ENCODE assay signal across 11 cellular contexts in the genomic region with DNA sequence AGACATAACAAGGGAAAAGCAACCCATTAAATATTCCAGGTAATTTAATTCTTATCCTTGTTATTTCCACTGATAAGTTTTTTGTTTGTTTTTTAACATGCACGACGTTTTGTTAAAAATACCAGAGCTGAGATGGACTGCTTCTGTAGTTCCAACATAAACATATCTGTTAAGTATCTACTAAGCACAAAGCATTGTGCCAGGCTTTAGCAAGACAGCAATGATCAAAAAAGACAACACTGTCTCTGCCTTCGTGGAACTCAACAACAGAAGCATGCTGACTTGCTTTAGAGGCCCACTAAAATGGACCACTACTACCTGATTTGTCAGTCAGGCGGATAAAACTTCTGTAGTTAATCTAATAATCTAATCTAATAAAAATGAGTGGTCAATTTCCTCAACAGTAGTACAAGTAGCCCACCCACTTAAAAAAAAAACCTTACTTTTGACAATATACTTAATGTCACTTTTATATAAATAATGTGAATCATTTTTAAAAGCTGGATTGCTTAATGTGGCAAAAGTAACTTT. TPM values are rescaled to one million over a fixed set of nuclear protein-coding genes. Genes with fewer than 3 reads are reported as not detected.
DNase-seq lines count a peak whose midpoint lies in the region; ATAC-seq and TF ChIP-seq lines count a peak whose summit lies in the region.
"Had no signal": no experiment of that assay in that cellular context is flagged by ENCODE, and none has a peak within 500 bp of the region (broad histone marks: within the 10 kb centered on the region; RNA-seq: fewer than 3 reads in every experiment).

No MANE protein-coding gene starts in this region.

- no peaks in the 10 kb centered on the region for H3K9me3 Mint-ChIP-seq in activated CD4-positive, alpha-beta T cell treated with anti-CD3 and anti-CD28 coated beads for 36 hours (ENCODE audit: low read depth)
- no peaks in the 10 kb centered on the region for H3K9me3 Mint-ChIP-seq in stimulated activated effector memory CD8-positive, alpha-beta T cell treated with anti-CD3 and anti-CD28 coated beads, Interleukin-12 subunit alpha, Interleukin-12 subunit beta, amount 100 ng/mL, for 72 hours

- no peaks in the 10 kb centered on the region for H3K9me2 ChIP-seq in SU-DHL-6 (replicated peaks; ENCODE audit: insufficient read depth, low read length)

- ATAC-seq in activated CD4-positive, alpha-beta T cell treated with anti-CD3 and anti-CD28 coated beads for 36 hours = no peak
- ATAC-seq in stimulated activated effector memory CD8-positive, alpha-beta T cell treated with anti-CD3 and anti-CD28 coated beads, Interleukin-12 subunit alpha, Interleukin-12 subunit beta, amount 100 ng/mL, for 72 hours = no peak

- H3K27me3 Mint-ChIP-seq in activated CD4-positive, alpha-beta T cell treated with anti-CD3 and anti-CD28 coated beads for 36 hours = no peaks in the 10 kb centered on the region

- H3K9ac ChIP-seq in SU-DHL-6 (ENCODE audit: low read length) = peak overlapping the region; percentile 97

- H3K36me3 ChIP-seq in SU-DHL-6 (ENCODE audit: low read length) = 0 out of 2 replicates have a peak, but pooled peaks cover 3% of the 10 kb centered on the region
- H3K36me3 ChIP-seq: SJCRH30, tibial nerve had no signal

- H3K4me3 Mint-ChIP-seq in activated CD4-positive, alpha-beta T cell treated with anti-CD3 and anti-CD28 coated beads for 36 hours = peak overlapping the region; percentile 93
- peak overlapping the region; percentile 84 for H3K4me3 Mint-ChIP-seq in stimulated activated effector memory CD8-positive, alpha-beta T cell treated with anti-CD3 and anti-CD28 coated beads, Interleukin-12 subunit alpha, Interleukin-12 subunit beta, amount 100 ng/mL, for 72 hours

- H3K27me3 ChIP-seq in SU-DHL-6 (ENCODE audit: low read length) = no peaks in the 10 kb centered on the region
- H3K27me3 ChIP-seq: SJCRH30, tibial nerve had no signal

- H2AFZ ChIP-seq in SU-DHL-6 (ENCODE audit: low read depth, low read length, severe bottlenecking) = no peak overlapping the region

- peak overlapping the region; percentile 13 for H3K27ac Mint-ChIP-seq in activated CD4-positive, alpha-beta T cell treated with anti-CD3 and anti-CD28 coated beads for 36 hours
- H3K27ac Mint-ChIP-seq in stimulated activated effector memory CD8-positive, alpha-beta T cell treated with anti-CD3 and anti-CD28 coated beads, Interleukin-12 subunit alpha, Interleukin-12 subunit beta, amount 100 ng/mL, for 72 hours = no peak overlapping the region

- no peak for TF ChIP-seq CTCF in SU-DHL-6 (IDR thresholded peaks at IDR 0.05; ENCODE audit: insufficient read depth, low read length, poor library complexity, severe bottlenecking)
- no peak for TF ChIP-seq CTCF in fibroblast of the aortic adventitia (IDR thresholded peaks at IDR 0.05; ENCODE audit: insufficient read depth, low read length)

- peaks cover 30% of the 10 kb centered on the region; the same call in 1 of the 2 replicates for H3F3A ChIP-seq in SU-DHL-6 (ENCODE audit: insufficient read depth)

- H3K79me2 ChIP-seq in SU-DHL-6 (ENCODE audit: insufficient read depth, low read length) = peaks cover 86% of the 10 kb centered on the region

- peaks cover 68% of the 10 kb centered on the region for H4K20me1 ChIP-seq in SU-DHL-6 (ENCODE audit: low read depth, low read length)

- peaks cover 2% of the 10 kb centered on the region for H3K36me3 Mint-ChIP-seq in activated CD4-positive, alpha-beta T cell treated with anti-CD3 and anti-CD28 coated beads for 36 hours (ENCODE audit: low read depth)
- H3K36me3 Mint-ChIP-seq in stimulated activated effector memory CD8-positive, alpha-beta T cell treated with anti-CD3 and anti-CD28 coated beads, Interleukin-12 subunit alpha, Interleukin-12 subunit beta, amount 100 ng/mL, for 72 hours = peaks cover 27% of the 10 kb centered on the region

- peaks cover 64% of the 10 kb centered on the region for H3K4me1 Mint-ChIP-seq in activated CD4-positive, alpha-beta T cell treated with anti-CD3 and anti-CD28 coated beads for 36 hours
- H3K4me1 Mint-ChIP-seq in stimulated activated effector memory CD8-positive, alpha-beta T cell treated with anti-CD3 and anti-CD28 coated beads, Interleukin-12 subunit alpha, Interleukin-12 subunit beta, amount 100 ng/mL, for 72 hours = peaks cover 63% of the 10 kb centered on the region

- intact Hi-C loops in activated CD4-positive, alpha-beta T cell treated with anti-CD3 and anti-CD28 coated beads for 36 hours (cut with DNase I, micrococcal nuclease) = no loop called here

- H3K4me3 ChIP-seq in SU-DHL-6 (ENCODE audit: insufficient read depth, low read length, poor library complexity, severe bottlenecking) (peak overlapping the region; percentile 71), fibroblast of the aortic adventitia (ENCODE audit: low read depth, low read length) (peak overlapping the region; percentile 4)
- H3K4me3 ChIP-seq: SJCRH30 had no signal

- H3K27ac ChIP-seq in SU-DHL-6 (ENCODE audit: low read depth, low read length) = no peak overlapping the region
- H3K27ac ChIP-seq: SJCRH30, tibial nerve had no signal

- peak overlapping the region; percentile 94 for H3K4me2 ChIP-seq in SU-DHL-6 (ENCODE audit: low read depth, low read length, poor library complexity, severe bottlenecking)

- no peaks in the 10 kb centered on the region for H3K9me3 ChIP-seq in SU-DHL-6 (ENCODE audit: insufficient read depth, low read length)
- H3K9me3 ChIP-seq: SJCRH30, tibial nerve had no signal

- POLR2A ChIA-PET in activated CD4-positive, alpha-beta T cell treated with anti-CD3 and anti-CD28 coated beads for 36 hours (lab: Charles Lee) = interaction anchor here (1.1 kb wide), 1 partner anchor 405 kb away, joined by 8 read pairs; a partner anchor contains a TSS

- no peak for DNase-seq in activated CD4-positive, alpha-beta T cell treated with anti-CD3 and anti-CD28 coated beads for 36 hours
- no peak for DNase-seq in activated CD4-positive, alpha-beta T cell treated with anti-CD3 and anti-CD28 coated beads, Interleukin-2, amount 50 U/mL, for 1 hour
- DNase-seq in fibroblast of the aortic adventitia (ENCODE audit: low read depth) (no peak), SIG-M5 (lab: John Stamatoyannopoulos, UW) (no peak), islet precursor cell (no peak), DMS 273 treated with DMSO at 0.1 percent for 48 hours (lab: John Stamatoyannopoulos, UW) (no peak)
- DNase-seq in stimulated activated effector memory CD8-positive, alpha-beta T cell treated with anti-CD3 and anti-CD28 coated beads, Interleukin-12 subunit alpha, Interleukin-12 subunit beta, amount 100 ng/mL, for 72 hours (ENCODE audit: low spot score in 2 of 2) = no peak
- DNase-seq: NCI-H2029, SJCRH30 had no signal

- CTCF ChIA-PET in activated CD4-positive, alpha-beta T cell treated with anti-CD3 and anti-CD28 coated beads for 36 hours (lab: Charles Lee) = interaction anchor here (1.0 to 5.0 kb wide), 7 partner anchors 10 to 217 kb away, joined by 3 to 41 read pairs (median 5); no protein-coding TSS in a partner anchor

RNA-seq across cellular contexts. Expression of gene RAB14, which starts 3.1 kb away (rescaled TPM):
- 10 to 100 TPM; 52.3 to 54.7 TPM for total RNA-seq in activated CD4-positive, alpha-beta T cell treated with anti-CD3 and anti-CD28 coated beads for 36 hours
- 24.0 and 47.8 TPM in 2 replicates for total RNA-seq in fibroblast of the aortic adventitia (ENCODE audit: low replicate concordance)
